In genomic region chr2:221554769-221555510, GRCh38 we compare ENCODE assay signal across 9 cellular contexts. TPM values are rescaled to one million over a fixed set of nuclear protein-coding genes. Genes with fewer than 3 reads are reported as not detected.
DNase-seq lines count a peak whose midpoint lies in the region; ATAC-seq and TF ChIP-seq lines count a peak whose summit lies in the region.
"Had no signal": no experiment of that assay in that cellular context is flagged by ENCODE, and none has a peak within 500 bp of the region (broad histone marks: within the 10 kb centered on the region; RNA-seq: fewer than 3 reads in every experiment).

No MANE protein-coding gene starts in this region.

- no peak for TF ChIP-seq CTCF in GM12864 (IDR thresholded peaks at IDR 0.05; ENCODE audit: low read depth, low read length, missing control alignments)
- no peak for TF ChIP-seq CTCF in gastroesophageal sphincter (IDR thresholded peaks at IDR 0.05)
- TF ChIP-seq CTCF in lower leg skin (IDR thresholded peaks at IDR 0.05): no peak

- TF ChIP-seq EP300 in gastroesophageal sphincter (IDR thresholded peaks at IDR 0.05): no peak

- ATAC-seq in GM21360 (IDR thresholded peaks at IDR 0.05; ENCODE audit: unreplicated experiment) (peak; percentile 98), HG03442 (IDR thresholded peaks at IDR 0.05; ENCODE audit: unreplicated experiment) (peak; percentile 98), gastroesophageal sphincter (no peak), sciatic nerve (no peak)

- peak overlapping the region in 3 of 4 donors; percentile 7 to 45 (median 11) for H3K27ac ChIP-seq in gastroesophageal sphincter
- H3K27ac ChIP-seq: epithelial cell of prostate had no signal

- no peak overlapping the region for H3K4me3 ChIP-seq in GM12864 (ENCODE audit: low read depth, low read length)
- no peak overlapping the region for H3K4me3 ChIP-seq in gastroesophageal sphincter
- H3K4me3 ChIP-seq in lower leg skin (ENCODE audit: low read depth, poor library complexity, severe bottlenecking): no peak overlapping the region

- H3K9me3 ChIP-seq in gastroesophageal sphincter: no peaks in the 10 kb centered on the region

- TF ChIP-seq POLR2A in gastroesophageal sphincter (IDR thresholded peaks at IDR 0.05) (no peak), lower leg skin (IDR thresholded peaks at IDR 0.05) (no peak)

- peak; percentile 42 for DNase-seq in GM12864 (ENCODE audit: low read depth)
- no peak for DNase-seq in sciatic nerve (ENCODE audit: low spot score)
- DNase-seq in activated effector memory CD4-positive, alpha-beta T cell treated with Interleukin-2 at 50 U/mL for 16 hours: no peak
- no peak for DNase-seq in lower leg skin (ENCODE audit: low spot score in 2 of 2)
- no peak for DNase-seq in glomerular visceral epithelial cell (ENCODE audit: extremely low spot score)

- intact Hi-C loops in sciatic nerve (cut with DNase I): no loop called here
- intact Hi-C loops in lower leg skin (cut with DNase I; ENCODE audit: low total_unique reads): no loop called here

- H3K4me1 ChIP-seq in gastroesophageal sphincter: peaks cover 5 to 14% (median 6%) of the 10 kb centered on the region in 3 donors

- no peaks in the 10 kb centered on the region for H3K36me3 ChIP-seq in gastroesophageal sphincter

- H3K27me3 ChIP-seq in gastroesophageal sphincter: no peaks in the 10 kb centered on the region

- 15 to 29% methylated on average over 4 of the region's 4 CpGs for WGBS in gastroesophageal sphincter (ENCODE audit: low coverage in 1 of 2), 2 donors
- WGBS in lower leg skin, 2 donors: 29 to 44% methylated on average over 4 of the region's 4 CpGs

RNA-seq across cellular contexts. Expression of gene EPHA4, which starts 17.2 kb away (rescaled TPM):
- 10 to 100 TPM; 21.3 to 41.2 (median 31.6) TPM for total RNA-seq in gastroesophageal sphincter
- total RNA-seq in sciatic nerve: 17.7 TPM
- 10 to 100 TPM; 35.2 to 63.1 (median 53.7) TPM for total RNA-seq in lower leg skin

Comparison
In these comparisons a context has a peak if more than half of its experiments do, and no peak if none do; other contexts are left out.
1. ATAC-seq: peak in GM21360 (single experiment) and HG03442 (single experiment); none in gastroesophageal sphincter (single experiment) and sciatic nerve (single experiment).